In genomic region chr1:177744906-177745305, GRCh38 we compare ENCODE assay signal across 30 cellular contexts.
"Had no signal": no experiment of that assay in that cellular context is flagged by ENCODE, and none has a peak within 500 bp of the region (broad histone marks: within the 10 kb centered on the region; RNA-seq: fewer than 3 reads in every experiment).

No MANE protein-coding gene starts in this region.

- H3K9me3 ChIP-seq: neutrophil, psoas muscle, right lobe of liver, sigmoid colon, stomach, thoracic aorta, thyroid gland, tibial nerve, upper lobe of left lung, vagina had no signal

- H3K27ac Mint-ChIP-seq: naive thymus-derived CD8-positive, alpha-beta T cell; natural killer cell treated with Interleukin-12 subunit alpha and Interleukin-12 subunit beta and Interleukin-15 and Interleukin-18, amount 100 ng/mL, for 72 hours; nephron progenitor cell; progenitor cell of endocrine pancreas; stimulated activated effector memory CD8-positive, alpha-beta T cell treated with anti-CD3 and anti-CD28 coated beads, Interleukin-12 subunit alpha, Interleukin-12 subunit beta, amount 100 ng/mL, for 72 hours; stimulated activated naive B cell treated with anti-CD40 and anti-IgM and Interleukin-4, amounts not matched to agents 10 μg/mL and 1 μg/mL and 100 μg/mL, for 72 hours; stimulated activated naive CD8-positive, alpha-beta T cell treated with anti-CD3 and anti-CD28 coated beads, Interleukin-15, Interleukin-2, amounts not matched to agents 100 ng/mL and 50 ng/mL, for 24 hours had no signal

- DNase-seq: naive thymus-derived CD8-positive, alpha-beta T cell; nephron progenitor cell; nucleus accumbens; posterior cingulate gyrus; psoas muscle; right cardiac atrium; right lobe of liver; sigmoid colon; small intestine; stimulated activated CD4-positive, alpha-beta T cell treated with anti-CD3 and anti-CD28 coated beads, Interleukin-15, amount 100 ng/mL, for 24 hours; stimulated activated CD4-positive, alpha-beta T cell treated with anti-CD3 and anti-CD28 coated beads, Interleukin-2, amount 100 ng/mL, for 24 hours; stimulated activated CD4-positive, alpha-beta T cell treated with anti-CD3 and anti-CD28 coated beads, Interleukin-2, amount 100 ng/mL, for 48 hours; stimulated activated CD4-positive, alpha-beta T cell treated with anti-CD3 and anti-CD28 coated beads, Interleukin-4, amount 100 ng/mL, for 24 hours; stimulated activated naive B cell treated with anti-CD40 and anti-IgM and Interleukin-4, amounts not matched to agents 10 μg/mL and 1 μg/mL and 100 μg/mL, for 72 hours; stimulated activated naive CD4-positive, alpha-beta T cell treated with Interleukin-2 at 50 U/mL for 16 hours; stomach; thyroid gland; trophoblast cell; upper lobe of left lung had no signal

- H3K4me3 ChIP-seq: psoas muscle, right lobe of liver, sigmoid colon, stomach, thoracic aorta, thyroid gland, tibial nerve, upper lobe of left lung, vagina had no signal

- H3K4me3 Mint-ChIP-seq: naive thymus-derived CD8-positive, alpha-beta T cell; natural killer cell treated with Interleukin-12 subunit alpha and Interleukin-12 subunit beta and Interleukin-15 and Interleukin-18, amount 100 ng/mL, for 72 hours; nephron progenitor cell; neural crest cell; stimulated activated effector memory CD8-positive, alpha-beta T cell treated with anti-CD3 and anti-CD28 coated beads, Interleukin-12 subunit alpha, Interleukin-12 subunit beta, amount 100 ng/mL, for 72 hours; stimulated activated naive B cell treated with anti-CD40 and anti-IgM and Interleukin-4, amounts not matched to agents 10 μg/mL and 1 μg/mL and 100 μg/mL, for 72 hours; stimulated activated naive CD8-positive, alpha-beta T cell treated with anti-CD3 and anti-CD28 coated beads, Interleukin-15, Interleukin-2, amounts not matched to agents 100 ng/mL and 50 ng/mL, for 24 hours had no signal

- H2AFZ ChIP-seq: parathyroid adenoma had no signal

- H3K9me3 Mint-ChIP-seq: nephron progenitor cell, neural crest cell had no signal

- H3K4me1 ChIP-seq: parathyroid adenoma, psoas muscle, right lobe of liver, sigmoid colon, stomach, thyroid gland, upper lobe of left lung, vagina had no signal

- H3K27me3 Mint-ChIP-seq: natural killer cell treated with Interleukin-12 subunit alpha and Interleukin-12 subunit beta and Interleukin-15 and Interleukin-18, amount 100 ng/mL, for 72 hours; progenitor cell of endocrine pancreas; stimulated activated naive B cell treated with anti-CD40 and anti-IgM and Interleukin-4, amounts not matched to agents 10 μg/mL and 1 μg/mL and 100 μg/mL, for 72 hours; stimulated activated naive CD8-positive, alpha-beta T cell treated with anti-CD3 and anti-CD28 coated beads, Interleukin-15, Interleukin-2, amounts not matched to agents 100 ng/mL and 50 ng/mL, for 24 hours had no signal

- ATAC-seq: naive thymus-derived CD8-positive, alpha-beta T cell; natural killer cell treated with Interleukin-12 subunit alpha and Interleukin-12 subunit beta and Interleukin-15 and Interleukin-18, amount 100 ng/mL, for 72 hours; psoas muscle; right cardiac atrium; right lobe of liver; stimulated activated effector memory CD8-positive, alpha-beta T cell treated with anti-CD3 and anti-CD28 coated beads, Interleukin-12 subunit alpha, Interleukin-12 subunit beta, amount 100 ng/mL, for 72 hours; stimulated activated naive B cell treated with anti-CD40 and anti-IgM and Interleukin-4, amounts not matched to agents 10 μg/mL and 1 μg/mL and 100 μg/mL, for 72 hours had no signal

- H3K36me3 Mint-ChIP-seq: naive thymus-derived CD8-positive, alpha-beta T cell; stimulated activated effector memory CD8-positive, alpha-beta T cell treated with anti-CD3 and anti-CD28 coated beads, Interleukin-12 subunit alpha, Interleukin-12 subunit beta, amount 100 ng/mL, for 72 hours; stimulated activated naive B cell treated with anti-CD40 and anti-IgM and Interleukin-4, amounts not matched to agents 10 μg/mL and 1 μg/mL and 100 μg/mL, for 72 hours had no signal

- H3K79me2 ChIP-seq: parathyroid adenoma had no signal

- H3K36me3 ChIP-seq: neutrophil, right lobe of liver, sigmoid colon, stomach, thoracic aorta, thyroid gland, tibial nerve, upper lobe of left lung, vagina had no signal

- H3K9ac ChIP-seq: parathyroid adenoma had no signal

- FAIRE-seq: small intestine, urothelium cell line had no signal

- H3K27ac ChIP-seq: neutrophil, parathyroid adenoma, psoas muscle, right lobe of liver, sigmoid colon, stomach, thoracic aorta, thyroid gland, tibial nerve, upper lobe of left lung, vagina had no signal

- H3K27me3 ChIP-seq: neutrophil, right lobe of liver, sigmoid colon, stomach, thyroid gland, tibial nerve, upper lobe of left lung, vagina had no signal

- H3K4me1 Mint-ChIP-seq: naive thymus-derived CD8-positive, alpha-beta T cell; nephron progenitor cell; neural crest cell; stimulated activated effector memory CD8-positive, alpha-beta T cell treated with anti-CD3 and anti-CD28 coated beads, Interleukin-12 subunit alpha, Interleukin-12 subunit beta, amount 100 ng/mL, for 72 hours; stimulated activated naive B cell treated with anti-CD40 and anti-IgM and Interleukin-4, amounts not matched to agents 10 μg/mL and 1 μg/mL and 100 μg/mL, for 72 hours had no signal
